In the genomic region with DNA sequence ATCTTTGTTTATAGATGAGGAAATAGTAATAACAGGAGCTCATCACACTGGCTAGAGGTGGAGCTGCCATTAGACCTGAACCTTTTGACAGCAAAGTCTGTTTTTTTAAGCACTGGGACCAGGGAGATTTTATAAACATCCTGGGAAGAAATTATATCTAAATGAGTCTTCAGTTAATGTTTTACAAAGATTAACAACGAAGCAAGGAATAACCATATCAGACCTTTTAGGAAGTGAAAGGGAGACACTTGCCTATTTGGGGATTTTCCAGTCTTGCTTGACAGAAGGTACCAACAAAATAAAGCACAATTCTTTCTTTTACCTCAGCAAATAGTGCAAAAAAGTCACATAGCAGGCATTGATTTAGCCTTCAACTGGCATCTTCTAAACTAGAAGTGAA, we compare ENCODE assay signal across 22 cellular contexts.
DNase-seq lines count a peak whose midpoint lies in the region; ATAC-seq and TF ChIP-seq lines count a peak whose summit lies in the region.
"Had no signal": no experiment of that assay in that cellular context is flagged by ENCODE, and none has a peak within 500 bp of the region (broad histone marks: within the 10 kb centered on the region; RNA-seq: fewer than 3 reads in every experiment).

No MANE protein-coding gene starts in this region.

- peak; percentile 28 for DNase-seq in ACHN
- no peak for DNase-seq in OCI-LY7 (ENCODE audit: low spot score)
- peak; percentile 96 for DNase-seq in kidney glomerular epithelial cell (lab: John Stamatoyannopoulos, UW)
- DNase-seq in NCI-H446 treated with DMSO at 0.1 percent for 48 hours (lab: John Stamatoyannopoulos, UW): no peak
- DNase-seq in RKO (ENCODE audit: low spot score): no peak
- DNase-seq: 8988T; CD4-positive, CD25-positive, alpha-beta regulatory T cell; NCI-H1092; NCI-H1436; NCI-H187; NCI-H2081 treated with DMSO at 0.1 percent for 48 hours; NCI-H2171; NCI-H226; NCI-H524 treated with DMSO at 0.1 percent for 48 hours; NCI-H774; PC-9; Right ventricle myocardium superior; RPMI8226 had no signal

- H3K9me2 ChIP-seq in OCI-LY7 (ENCODE audit: insufficient read depth, low read length): no peaks in the 10 kb centered on the region

- H4K20me1 ChIP-seq in OCI-LY7 (ENCODE audit: insufficient read depth, low read length): no peaks in the 10 kb centered on the region
- H4K20me1 ChIP-seq: BLaER1 had no signal

- H3K27ac ChIP-seq in OCI-LY7 (ENCODE audit: low read depth, low read length, poor library complexity, severe bottlenecking) (no peak overlapping the region), parathyroid adenoma (no peak overlapping the region)
- H3K27ac ChIP-seq: BLaER1, HL-60, PC-9 had no signal

- H3K27me3 ChIP-seq in parathyroid adenoma (ENCODE audit: control insufficient read depth, insufficient read depth, low read length): no peaks in the 10 kb centered on the region
- H3K27me3 ChIP-seq: BLaER1 had no signal

- no peak for ATAC-seq in HG03135 (IDR thresholded peaks at IDR 0.05; ENCODE audit: unreplicated experiment)

- H3K4me2 ChIP-seq in OCI-LY7 (ENCODE audit: low read length): no peak overlapping the region
- no peak overlapping the region for H3K4me2 ChIP-seq in parathyroid adenoma (ENCODE audit: low read length)
- H3K4me2 ChIP-seq: BLaER1, PC-9 had no signal

- intact Hi-C loops in OCI-LY7 (cut with micrococcal nuclease; ENCODE audit: unreplicated experiment): no loop called here

- H3K4me3 ChIP-seq in OCI-LY7 (ENCODE audit: low read depth, low read length, poor library complexity, severe bottlenecking) (no peak overlapping the region), parathyroid adenoma (ENCODE audit: low read depth, low read length) (no peak overlapping the region)
- H3K4me3 ChIP-seq: BLaER1, PC-9 had no signal

- H3K79me2 ChIP-seq in OCI-LY7 (ENCODE audit: insufficient read depth, low read depth, low read length) (no peaks in the 10 kb centered on the region), parathyroid adenoma (no peaks in the 10 kb centered on the region)

- in situ Hi-C loops in ACHN (cut with HindIII; ENCODE audit: low pct_ligation_motif_present, low pct_unique_long_range_greater_than_20kb, low sequenced_read_pairs): no loop called here

- H3K9me3 ChIP-seq in OCI-LY7 (ENCODE audit: low read length) (no peaks in the 10 kb centered on the region), parathyroid adenoma (ENCODE audit: control insufficient read depth, low read length) (no peaks in the 10 kb centered on the region)
- H3K9me3 ChIP-seq: BLaER1 had no signal

- H3K36me3 ChIP-seq in OCI-LY7 (ENCODE audit: insufficient read depth, low read length) (no peaks in the 10 kb centered on the region), parathyroid adenoma (ENCODE audit: control insufficient read depth, insufficient read depth, low read length) (no peaks in the 10 kb centered on the region)
- H3K36me3 ChIP-seq: BLaER1 had no signal

- BruUV-seq in OCI-LY7 (replicated peaks; lab: Mats Ljungman, UMichigan): no TSS peak

- no peak overlapping the region for H3K9ac ChIP-seq in parathyroid adenoma
- H3K9ac ChIP-seq: BLaER1 had no signal

- POLR2A ChIA-PET in OCI-LY7 (lab: Charles Lee): interaction anchor here (0.9 to 1.0 kb wide), 2 partner anchors 14 to 35 kb away, joined by 4 to 5 read pairs; no protein-coding TSS in a partner anchor

- H3K4me1 ChIP-seq in OCI-LY7 (ENCODE audit: insufficient read depth, low read length, poor library complexity, severe bottlenecking) (no peaks in the 10 kb centered on the region), parathyroid adenoma (no peaks in the 10 kb centered on the region)
- H3K4me1 ChIP-seq: BLaER1 had no signal

- H2AFZ ChIP-seq in OCI-LY7 (ENCODE audit: low read length): 0 out of 2 replicates have a peak overlapping the region, but pooled peaks have one; percentile 20
- H2AFZ ChIP-seq in parathyroid adenoma: peak overlapping the region; percentile 30
- H2AFZ ChIP-seq: PC-9 had no signal

- no peak for TF ChIP-seq CTCF in OCI-LY7 (conservative IDR thresholded peaks at IDR 0.05; ENCODE audit: low read length)
- no peak for TF ChIP-seq CTCF in parathyroid adenoma (IDR thresholded peaks at IDR 0.05)

- CTCF ChIA-PET in OCI-LY7 (lab: Charles Lee; ENCODE audit: unreplicated experiment): no interaction called here

Comparison
In these comparisons a context has a peak if more than half of its experiments do, and no peak if none do; other contexts are left out.
1. DNase-seq: peak in ACHN (single experiment) and kidney glomerular epithelial cell (single experiment); none in OCI-LY7 (single experiment), NCI-H446 treated with DMSO at 0.1 percent for 48 hours (single experiment) and RKO (single experiment).